Comparison of ENCODE assay signal across 17 cellular contexts in genomic region chrX:2445662-2446623, GRCh38. TPM values are rescaled to one million over a fixed set of nuclear protein-coding genes. Genes with fewer than 3 reads are reported as not detected.
A peak's percentile ranks its signal among the peaks of the same experiment; 100 is the strongest.
DNase-seq lines count a peak whose midpoint lies in the region; ATAC-seq, FAIRE-seq and TF ChIP-seq lines count a peak whose summit lies in the region.
"Had no signal": no experiment of that assay in that cellular context is flagged by ENCODE, and none has a peak within 500 bp of the region (broad histone marks: within the 10 kb centered on the region; RNA-seq: fewer than 3 reads in every experiment).

No MANE protein-coding gene starts in this region.

- H3K27me3 ChIP-seq in K562 (ENCODE audit: control insufficient read depth in 2 of 2, insufficient read depth in 2 of 2, low read length in 2 of 2) (no peaks in the 10 kb centered on the region), neuronal stem cell (ENCODE audit: control insufficient read depth in 3 of 3, insufficient read depth in 3 of 3, low read depth in 1 of 3, low read length in 3 of 3) (no peaks in the 10 kb centered on the region), upper lobe of right lung (no peaks in the 10 kb centered on the region)

- H3K79me1 ChIP-seq in neuronal stem cell (ENCODE audit: low read depth, low read length): peaks cover 6% of the 10 kb centered on the region

- no peak overlapping the region for H3K27ac ChIP-seq in K562 (ENCODE audit: extremely low read depth, low read depth, low read length)
- H3K27ac ChIP-seq in neuronal stem cell (replicated peaks; ENCODE audit: low read length): no peak overlapping the region
- H3K27ac ChIP-seq in upper lobe of right lung: no peak overlapping the region

- H3K4me3 ChIP-seq in K562 (no peak overlapping the region), neuronal stem cell (ENCODE audit: low read length in 2 of 2) (no peak overlapping the region), upper lobe of right lung (no peak overlapping the region)
- H3K4me3 ChIP-seq: GM12878, HAP-1 had no signal

- intact Hi-C loops in cardiac septum (cut with DNase I) (no loop called here), left cardiac atrium (cut with DNase I) (no loop called here), K562 (cut with micrococcal nuclease) (no loop called here), upper lobe of right lung (cut with DNase I) (no loop called here)

- CTCF ChIA-PET in K562 (lab: Yijun Ruan, JAX; ENCODE audit: low intra/inter-chr PET ratio): no interaction called here

- in situ Hi-C loops in K562 (cut with MboI): no loop called here

- H2BK120ac ChIP-seq in neuronal stem cell (ENCODE audit: low read depth, low read length): no peak overlapping the region

- no peak overlapping the region for H4K8ac ChIP-seq in neuronal stem cell (ENCODE audit: low read depth, low read length)

- H4K20me1 ChIP-seq in K562 (replicated peaks; ENCODE audit: control insufficient read depth, insufficient read depth, low read length): no peaks in the 10 kb centered on the region

- POLR2A ChIA-PET in K562 (lab: Yijun Ruan, JAX): no interaction called here

- H3K4ac ChIP-seq in neuronal stem cell (ENCODE audit: low read length): no peak overlapping the region

- H3K9me1 ChIP-seq in K562 (ENCODE audit: control insufficient read depth, insufficient read depth, low read length): no peaks in the 10 kb centered on the region

- no peak for TF ChIP-seq POLR2A in K562 (conservative IDR thresholded peaks at IDR 0.05)

- H2AK5ac ChIP-seq in neuronal stem cell (ENCODE audit: low read depth, low read length): no peak overlapping the region

- H2AFZ ChIP-seq in K562 (ENCODE audit: low read depth, low read length) (no peak overlapping the region), neuronal stem cell (ENCODE audit: low read length) (no peak overlapping the region)

- no peak for ATAC-seq in left cardiac atrium
- ATAC-seq in K562: no peak
- ATAC-seq in upper lobe of right lung: peak; percentile 22
- ATAC-seq in HG02938 (IDR thresholded peaks at IDR 0.05; ENCODE audit: unreplicated experiment): no peak
- ATAC-seq: GM12878 had no signal

- H3K18ac ChIP-seq in neuronal stem cell (ENCODE audit: low read length): peak overlapping the region; percentile 28

- no peak overlapping the region for H2BK12ac ChIP-seq in neuronal stem cell (ENCODE audit: low read length)

- WGBS in K562 (ENCODE audit: insufficient coverage, low coverage, missing lambda C conversion rate): 87% methylated on average over 24 of the region's 31 CpGs
- WGBS in neuronal stem cell (ENCODE audit: extremely low coverage in 2 of 2, insufficient read length in 2 of 2, insufficient replicate concordance in 1 of 2), 2 donors: no CpG with 5 or more reads among the region's 31 CpGs

- BruUV-seq in K562 (replicated peaks; lab: Mats Ljungman, UMichigan): no TSS peak

- H3K14ac ChIP-seq in neuronal stem cell (ENCODE audit: low read length): peak overlapping the region; percentile 42

- TF ChIP-seq CTCF in K562 (IDR thresholded peaks at IDR 0.05 in 2 of 3, conservative IDR thresholded peaks at IDR 0.05 in 1 of 3; ENCODE audit: insufficient read depth in 2 of 3, low read depth in 1 of 3, low read length in 3 of 3) (no peak), upper lobe of right lung (IDR thresholded peaks at IDR 0.05) (no peak)

- H3K9me3 ChIP-seq in K562 (replicated peaks; ENCODE audit: control insufficient read depth, insufficient read depth, low read depth, low read length): no peaks in the 10 kb centered on the region
- H3K9me3 ChIP-seq in neuronal stem cell (replicated peaks in 1 of 2; ENCODE audit: control insufficient read depth in 2 of 2, insufficient read depth in 1 of 2, low read depth in 1 of 2, low read length in 2 of 2): peaks cover 15 to 21% of the 10 kb centered on the region in 2 donors
- no peaks in the 10 kb centered on the region for H3K9me3 ChIP-seq in upper lobe of right lung
- H3K9me3 ChIP-seq: HAP-1 had no signal

- DNase-seq in cardiac septum (ENCODE audit: low spot score): peak; percentile 51
- DNase-seq in left cardiac atrium: no peak
- no peak for DNase-seq in K562 (ENCODE audit: extremely low read depth in 1 of 4, low spot score in 3 of 4)
- no peak for DNase-seq in neuronal stem cell (ENCODE audit: low spot score)
- DNase-seq in upper lobe of right lung: peak; percentile 13
- no peak for DNase-seq in NCI-H1694 treated with DMSO at 0.1 percent for 48 hours (lab: John Stamatoyannopoulos, UW)
- DNase-seq in DMS53 (lab: John Stamatoyannopoulos, UW): no peak
- DNase-seq: C1 segment of cervical spinal cord; Calu3; CD4-positive, alpha-beta T cell; DMS 273 treated with DMSO at 0.1 percent for 48 hours; DMS79; GOT3 had no signal

- TF ChIP-seq RAD21 in K562 (CRISPR knock-in tag; conservative IDR thresholded peaks at IDR 0.05 in 1 of 2, IDR thresholded peaks at IDR 0.05 in 1 of 2): no peak

- no peak overlapping the region for H2BK5ac ChIP-seq in neuronal stem cell (ENCODE audit: low read length)

- H3K4me1 ChIP-seq in K562 (replicated peaks in 1 of 2; ENCODE audit: control insufficient read depth in 2 of 2, insufficient read depth in 2 of 2, low read length in 2 of 2) (peaks cover 0 to 4% of the 10 kb centered on the region in 2 experiments; a peak in 3 of 5 replicates), neuronal stem cell (ENCODE audit: control insufficient read depth in 2 of 2, insufficient read depth in 1 of 2, low read depth in 1 of 2, low read length in 2 of 2) (peaks cover 0 to 13% of the 10 kb centered on the region in 2 donors), upper lobe of right lung (no peaks in the 10 kb centered on the region)
- H3K4me1 ChIP-seq: HAP-1 had no signal

- H4K91ac ChIP-seq in neuronal stem cell (ENCODE audit: low read depth, low read length, poor library complexity): no peak overlapping the region

- H3K4me2 ChIP-seq in K562 (ENCODE audit: insufficient read depth, low read length): no peak overlapping the region
- H3K4me2 ChIP-seq in neuronal stem cell (ENCODE audit: insufficient read depth, low read length, poor library complexity, severe bottlenecking): no peak overlapping the region

- no peak for TF ChIP-seq EP300 in K562 (IDR thresholded peaks at IDR 0.05; ENCODE audit: low read length)

- no peak overlapping the region for H3K23ac ChIP-seq in neuronal stem cell (ENCODE audit: low read depth, low read length, poor library complexity)

- H3K9ac ChIP-seq in K562 (ENCODE audit: insufficient read depth in 1 of 2, low read depth in 2 of 2, low read length in 2 of 2): no peak overlapping the region
- H3K9ac ChIP-seq in neuronal stem cell (ENCODE audit: low read depth, low read length, poor library complexity): no peak overlapping the region

- H3K79me2 ChIP-seq in K562 (ENCODE audit: control insufficient read depth, insufficient read depth, low read length): no peaks in the 10 kb centered on the region; the same call in 2 of the 3 replicates

- H3K36me3 ChIP-seq in K562 (ENCODE audit: control insufficient read depth, insufficient read depth, low read length) (no peaks in the 10 kb centered on the region), neuronal stem cell (replicated peaks in 1 of 2; ENCODE audit: control insufficient read depth in 2 of 2, insufficient read depth in 2 of 2, low read length in 2 of 2) (peaks cover 0 to 5% of the 10 kb centered on the region in 2 donors), upper lobe of right lung (no peaks in the 10 kb centered on the region)

- FAIRE-seq in K562 (lab: Jason Lieb, UNC): no peak
- FAIRE-seq: GM12878, GM18507 had no signal

- no peak overlapping the region for H2BK15ac ChIP-seq in neuronal stem cell (ENCODE audit: low read length)

RNA-seq across cellular contexts. Expression of gene DHRSX, which starts 54.8 kb away (rescaled TPM):
- total RNA-seq in cardiac septum: 24.9 TPM
- total RNA-seq in left cardiac atrium: 10 to 100 TPM; 21.0 to 34.0 TPM
- 22.8 and 25.9 TPM in 2 replicates for total RNA-seq in K562 (2011; cell fraction: chromatin; rRNA removed; ENCODE audit: low replicate concordance)
- 18.4 and 20.2 TPM in 2 replicates for total RNA-seq in K562 (2011; cell fraction: nucleolus; rRNA removed)
- 19.2 and 21.9 TPM in 2 replicates for total RNA-seq in K562 (2011; cell fraction: nucleoplasm; rRNA removed)
- total RNA-seq in K562 (2014; rRNA removed): 6.5 and 6.9 TPM in 2 replicates
- 3.4 and 3.6 TPM in 2 replicates for total RNA-seq in K562 (2014; rRNA removed; fragmentation: Illumina TruSeq; extraction: Trizol)
- total RNA-seq in K562 (2015; rRNA removed; fragmentation: Illumina TruSeq; extraction: Trizol): 3.6 and 4.5 TPM in 2 replicates
- 10.5 and 11.0 TPM in 2 replicates for total RNA-seq in K562 (2021)
- 6.5 and 8.6 TPM in 2 replicates for polyA plus RNA-seq in K562 (2011; rRNA removed)
- 10.6 and 13.3 TPM in 2 replicates for polyA plus RNA-seq in K562 (2011; cell fraction: cytosol; rRNA removed)
- 8.7 and 13.2 TPM in 2 replicates for polyA plus RNA-seq in K562 (2011; cell fraction: nucleus; rRNA removed)
- 8.1 and 9.8 TPM in 2 replicates for polyA plus RNA-seq in K562 (2012)
- 7.2 and 8.7 TPM in 2 replicates for polyA plus RNA-seq in K562 (2014; fragmentation: Illumina TruSeq; extraction: Trizol)
- 1 to 10 TPM in 1 of 2 experiments, under 1 TPM in 1; 0.59 to 1.0 TPM for polyA plus RNA-seq in K562 (2014; fragmentation: Nextera tagmentation; extraction: Ambion mirVana)
- 6.2 and 7.8 TPM in 2 replicates for polyA plus RNA-seq in K562 (2014; rRNA removed)
- polyA minus RNA-seq in K562 (2011; rRNA and poly(A)+ RNA removed): 9.8 and 11.9 TPM in 2 replicates
- 2.5 and 5.4 TPM in 2 replicates for polyA minus RNA-seq in K562 (2011; cell fraction: cytosol; rRNA and poly(A)+ RNA removed)
- 5.0 and 9.9 TPM in 2 replicates for polyA minus RNA-seq in K562 (2011; cell fraction: nucleus; rRNA and poly(A)+ RNA removed)
- 24.5 TPM for polyA plus RNA-seq in neuronal stem cell (2013, experiment 1 of 2)
- 24.6 TPM for polyA plus RNA-seq in neuronal stem cell (2013, experiment 2 of 2)
- total RNA-seq in upper lobe of right lung: 34.8 TPM

RNA-seq across cellular contexts. Expression of gene ZBED1, which starts 54.8 kb away (rescaled TPM):
- total RNA-seq in cardiac septum (45.1 TPM), left cardiac atrium (10 to 100 TPM; 37.7 to 45.0 TPM), K562 (2014; rRNA removed) (17.7 and 19.8 TPM in 2 replicates), K562 (2014; rRNA removed; fragmentation: Illumina TruSeq; extraction: Trizol) (10.8 and 13.9 TPM in 2 replicates), K562 (2015; rRNA removed; fragmentation: Illumina TruSeq; extraction: Trizol) (15.2 TPM in 2 replicates), K562 (2021) (26.9 and 27.6 TPM in 2 replicates), upper lobe of right lung (40.0 TPM)
- 18.5 and 26.9 TPM in 2 replicates for total RNA-seq in K562 (2011; cell fraction: chromatin; rRNA removed; ENCODE audit: low replicate concordance)
- total RNA-seq in K562 (2011; cell fraction: nucleolus; rRNA removed): 18.0 and 21.3 TPM in 2 replicates
- 12.4 and 13.6 TPM in 2 replicates for total RNA-seq in K562 (2011; cell fraction: nucleoplasm; rRNA removed)
- polyA plus RNA-seq in K562 (2011; rRNA removed) (7.8 and 8.1 TPM in 2 replicates), K562 (2014; fragmentation: Illumina TruSeq; extraction: Trizol) (16.3 and 17.7 TPM in 2 replicates), K562 (2014; fragmentation: Nextera tagmentation; extraction: Ambion mirVana) (1 to 10 TPM in 1 of 2 experiments, under 1 TPM in 1; 0.61 to 2.6 TPM), K562 (2014; rRNA removed) (13.7 and 16.5 TPM in 2 replicates)
- 7.9 and 17.2 TPM in 2 replicates for polyA plus RNA-seq in K562 (2011; cell fraction: cytosol; rRNA removed)
- 3.3 and 5.1 TPM in 2 replicates for polyA plus RNA-seq in K562 (2011; cell fraction: nucleus; rRNA removed)
- 13.5 and 20.7 TPM in 2 replicates for polyA plus RNA-seq in K562 (2012)
- 6.7 and 10.2 TPM in 2 replicates for polyA minus RNA-seq in K562 (2011; rRNA and poly(A)+ RNA removed)
- 19.8 and 20.0 TPM in 2 replicates for polyA minus RNA-seq in K562 (2011; cell fraction: cytosol; rRNA and poly(A)+ RNA removed)
- 3.4 and 5.1 TPM in 2 replicates for polyA minus RNA-seq in K562 (2011; cell fraction: nucleus; rRNA and poly(A)+ RNA removed)
- 19.2 TPM for polyA plus RNA-seq in neuronal stem cell (2013, experiment 1 of 2)
- polyA plus RNA-seq in neuronal stem cell (2013, experiment 2 of 2): 18.2 TPM

Comparison
In these comparisons a context has a peak if more than half of its experiments do, and no peak if none do; other contexts are left out.
1. DNase-seq: peak in cardiac septum (single experiment) and upper lobe of right lung (single experiment); none in left cardiac atrium (single experiment), K562 (0 of 4), neuronal stem cell (single experiment), NCI-H1694 treated with DMSO at 0.1 percent for 48 hours (single experiment) and DMS53 (single experiment).